In genomic region chr9:14300588-14300987, GRCh38 we compare ENCODE assay signal across 1 cellular context.
TF ChIP-seq lines count a peak whose summit lies in the region.

No MANE protein-coding gene starts in this region.

TF ChIP-seq in H1, 55 proteins besides CTCF, POLR2A, EP300 and RAD21:
- no peak for TF ChIP-seq YY1 (IDR thresholded peaks at IDR 0.05; ENCODE audit: low read depth, low read length)
- TF ChIP-seq KDM4A (IDR thresholded peaks at IDR 0.05; ENCODE audit: low read depth, low read length, severe bottlenecking), result no peak
- no peak for TF ChIP-seq BACH1 (IDR thresholded peaks at IDR 0.05; ENCODE audit: low read length)
- TF ChIP-seq CBX5 (IDR thresholded peaks at IDR 0.05; ENCODE audit: low read depth, low read length), result no peak
- TF ChIP-seq TCF12 (IDR thresholded peaks at IDR 0.05; ENCODE audit: low read depth, low read length), result no peak
- TF ChIP-seq SAP30 (IDR thresholded peaks at IDR 0.05; ENCODE audit: insufficient read depth, insufficient replicate concordance, low read length), result no peak
- TF ChIP-seq EZH2 (IDR thresholded peaks at IDR 0.05; ENCODE audit: low read depth, low read length, severe bottlenecking), result no peak
- TF ChIP-seq SP2 (IDR thresholded peaks at IDR 0.05; ENCODE audit: low read length), result no peak
- TF ChIP-seq CHD2 (IDR thresholded peaks at IDR 0.05; ENCODE audit: low read length), result no peak
- TF ChIP-seq RXRA (IDR thresholded peaks at IDR 0.05; ENCODE audit: insufficient read depth, low read depth, low read length), result no peak
